In the genomic region with DNA sequence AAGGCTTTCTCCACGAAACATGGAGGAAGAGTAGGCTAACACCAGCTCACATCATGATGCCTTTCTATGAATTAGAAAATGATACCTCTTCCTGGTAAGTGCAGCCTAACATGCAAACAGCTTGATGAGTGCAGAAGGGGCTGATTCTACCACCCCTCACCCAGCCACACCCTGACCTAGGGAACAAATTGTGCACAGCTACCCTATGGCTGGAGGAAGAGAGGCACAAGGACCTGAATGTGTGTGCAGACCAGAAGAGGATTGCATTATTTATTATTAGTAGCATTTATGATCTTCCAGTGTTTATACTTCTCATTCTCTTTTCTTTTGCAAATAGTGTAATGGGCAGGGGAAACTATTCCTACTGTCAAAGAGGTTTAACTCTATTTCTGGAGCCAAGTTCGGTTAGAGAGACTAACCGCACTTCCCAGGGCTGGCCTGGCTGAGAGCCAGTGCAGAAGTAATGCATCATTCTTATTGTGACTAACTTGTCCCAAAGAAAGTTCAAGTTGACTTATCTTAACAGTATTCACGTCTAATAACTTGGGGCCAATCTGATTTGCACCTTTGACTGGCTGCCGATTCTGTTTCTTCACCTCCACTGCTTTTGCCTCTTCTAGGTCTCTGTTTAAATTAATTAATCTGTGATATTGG, we compare ENCODE assay signal across 8 cellular contexts.
DNase-seq lines count a peak whose midpoint lies in the region; ATAC-seq and TF ChIP-seq lines count a peak whose summit lies in the region.

No MANE protein-coding gene starts in this region.

- CTCF ChIA-PET in RWPE1 (lab: Yijun Ruan, JAX): interaction anchor here (0.6 kb wide), 1 partner anchor 320 kb away, joined by 3 read pairs; no protein-coding TSS in a partner anchor

- no peak overlapping the region for H3K27ac ChIP-seq in RWPE1

- TF ChIP-seq CTCF in RWPE1 (conservative IDR thresholded peaks at IDR 0.05; ENCODE audit: low read depth): no peak

- DNase-seq in GM04503 (ENCODE audit: low read depth) (peak; percentile 42), RWPE1 (ENCODE audit: low spot score) (peak; percentile 20), fibroblast of peridontal ligament (ENCODE audit: extremely low read depth) (peak; percentile 90), DMS153 (lab: John Stamatoyannopoulos, UW) (no peak), OCI-M2 (lab: John Stamatoyannopoulos, UW; ENCODE audit: unreplicated experiment) (no peak), NCI-H1930 (lab: John Stamatoyannopoulos, UW) (no peak)
- DNase-seq in stimulated activated CD4-positive, alpha-beta T cell treated with anti-CD3 and anti-CD28 coated beads, Interleukin-2, amount 100 ng/mL, for 24 hours: peak; percentile 36 to 63

- no peak for ATAC-seq in HG03135 (IDR thresholded peaks at IDR 0.05; ENCODE audit: unreplicated experiment)

- POLR2A ChIA-PET in RWPE1 (lab: Yijun Ruan, JAX; ENCODE audit: low non-redundant PET): no interaction called here

Comparison
In these comparisons a context has a peak if more than half of its experiments do, and no peak if none do; other contexts are left out.
1. DNase-seq: peak in GM04503 (single experiment), RWPE1 (single experiment), fibroblast of peridontal ligament (single experiment) and stimulated activated CD4-positive, alpha-beta T cell treated with anti-CD3 and anti-CD28 coated beads, Interleukin-2, amount 100 ng/mL, for 24 hours (2 of 2); none in DMS153 (single experiment), OCI-M2 (single experiment) and NCI-H1930 (0 of 2).